ENCODE assay signal across 17 cellular contexts in the genomic region with DNA sequence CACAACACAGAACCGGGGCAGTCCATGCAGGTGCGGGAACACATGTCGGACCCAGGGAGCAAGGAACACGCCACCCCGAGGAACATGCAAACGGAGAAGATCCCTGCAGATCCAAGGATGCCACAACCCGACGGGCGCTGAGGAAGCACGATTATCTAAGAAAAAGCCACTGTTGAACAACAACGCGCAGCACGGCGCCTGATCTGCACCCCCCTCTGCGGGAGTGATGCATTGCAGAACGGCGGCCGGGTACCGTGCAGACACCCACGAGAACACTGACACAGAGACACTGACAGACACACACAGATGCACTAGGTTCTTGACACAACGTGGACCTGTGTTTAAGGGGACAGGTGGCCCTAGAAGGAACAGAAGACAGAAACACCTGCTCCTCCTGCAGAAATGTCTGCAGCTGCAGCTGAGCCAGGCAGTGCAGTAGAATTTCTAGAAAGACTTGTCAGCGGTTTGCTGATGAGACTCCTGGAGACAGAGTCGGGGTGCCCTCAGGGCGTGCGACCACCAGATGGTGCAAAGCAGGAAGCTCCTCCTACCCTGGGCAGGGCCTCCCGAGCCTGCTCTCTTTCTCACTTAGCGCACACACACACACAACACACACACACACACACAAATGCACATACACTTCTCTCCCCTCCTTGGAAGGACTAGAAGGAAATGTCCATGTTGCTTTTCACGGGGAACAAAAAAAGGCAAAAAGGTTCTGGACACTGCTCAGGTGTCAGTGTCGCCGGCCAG. TPM values are rescaled to one million over a fixed set of nuclear protein-coding genes. Genes with fewer than 3 reads are reported as not detected.
A peak's percentile ranks its signal among the peaks of the same experiment; 100 is the strongest.
DNase-seq lines count a peak whose midpoint lies in the region; ATAC-seq and TF ChIP-seq lines count a peak whose summit lies in the region.
"Had no signal": no experiment of that assay in that cellular context is flagged by ENCODE, and none has a peak within 500 bp of the region (broad histone marks: within the 10 kb centered on the region; RNA-seq: fewer than 3 reads in every experiment).

No MANE protein-coding gene starts in this region.

- no peaks in the 10 kb centered on the region for H3K36me3 Mint-ChIP-seq in GM23338 (ENCODE audit: low read depth)
- no peaks in the 10 kb centered on the region for H3K36me3 Mint-ChIP-seq in nephron progenitor cell (ENCODE audit: low read depth)
- H3K36me3 Mint-ChIP-seq: T-cell had no signal

- peaks cover 29% of the 10 kb centered on the region for H3K27me3 ChIP-seq in GM23338 (ENCODE audit: insufficient read depth)

- H3K9me3 Mint-ChIP-seq in GM23338: no peaks in the 10 kb centered on the region
- no peaks in the 10 kb centered on the region for H3K9me3 Mint-ChIP-seq in stimulated activated naive CD8-positive, alpha-beta T cell treated with anti-CD3 and anti-CD28 coated beads, Interleukin-15, amount 100 ng/mL, for 72 hours
- H3K9me3 Mint-ChIP-seq in nephron progenitor cell: no peaks in the 10 kb centered on the region
- H3K9me3 Mint-ChIP-seq: T-cell had no signal

- H3K4me1 Mint-ChIP-seq in GM23338 (no peaks in the 10 kb centered on the region), nephron progenitor cell (no peaks in the 10 kb centered on the region)
- peaks cover 18% of the 10 kb centered on the region for H3K4me1 Mint-ChIP-seq in stimulated activated naive CD8-positive, alpha-beta T cell treated with anti-CD3 and anti-CD28 coated beads, Interleukin-15, amount 100 ng/mL, for 72 hours

- peaks cover 43% of the 10 kb centered on the region for H3K27me3 Mint-ChIP-seq in GM23338 (ENCODE audit: insufficient read depth, low read depth, poor library complexity)
- peaks cover 84% of the 10 kb centered on the region for H3K27me3 Mint-ChIP-seq in stimulated activated naive CD8-positive, alpha-beta T cell treated with anti-CD3 and anti-CD28 coated beads, Interleukin-15, amount 100 ng/mL, for 72 hours
- H3K27me3 Mint-ChIP-seq in nephron progenitor cell (ENCODE audit: low read depth, poor library complexity): peaks cover 89% of the 10 kb centered on the region

- H3K36me3 ChIP-seq in GM23338 (ENCODE audit: insufficient read depth): no peaks in the 10 kb centered on the region
- H3K36me3 ChIP-seq: MG63 had no signal

- DNase-seq in Ammon's horn (ENCODE audit: low spot score) (peak; percentile 58), GM23338 (ENCODE audit: low spot score) (no peak), RPMI8226 (peak; percentile 78), head of caudate nucleus (peak in 25 of 42 donors; percentile 37 to 77 (median 59)), HK-2 (ENCODE audit: unreplicated experiment) (no peak), nephron progenitor cell (no peak)
- no peak for DNase-seq in stimulated activated naive CD8-positive, alpha-beta T cell treated with anti-CD3 and anti-CD28 coated beads, Interleukin-15, amount 100 ng/mL, for 72 hours
- DNase-seq: Calu3, DMS79, GOT3, Karpas-422, MG63, NCI-H1092 treated with DMSO at 0.1 percent for 48 hours, NCI-H1694, NCI-H526 treated with DMSO at 0.1 percent for 48 hours, PC-3, T-cell had no signal

- no peak overlapping the region for H3K4me3 Mint-ChIP-seq in GM23338
- H3K4me3 Mint-ChIP-seq in stimulated activated naive CD8-positive, alpha-beta T cell treated with anti-CD3 and anti-CD28 coated beads, Interleukin-15, amount 100 ng/mL, for 72 hours: no peak overlapping the region
- no peak overlapping the region for H3K4me3 Mint-ChIP-seq in nephron progenitor cell
- H3K4me3 Mint-ChIP-seq: T-cell had no signal

- H3K4me3 ChIP-seq in GM23338: no peak overlapping the region
- H3K4me3 ChIP-seq: MG63 had no signal

- no peaks in the 10 kb centered on the region for H4K20me1 ChIP-seq in GM23338 (replicated peaks; ENCODE audit: insufficient read depth)

- no peak overlapping the region for H3K27ac ChIP-seq in GM23338 (ENCODE audit: low read depth)

- ATAC-seq in GM23338: peak; percentile 11; the same call in 2 of the 3 replicates
- no peak for ATAC-seq in stimulated activated naive CD8-positive, alpha-beta T cell treated with anti-CD3 and anti-CD28 coated beads, Interleukin-15, amount 100 ng/mL, for 72 hours
- ATAC-seq: PC-3, T-cell had no signal

- no peaks in the 10 kb centered on the region for H3K4me1 ChIP-seq in GM23338 (ENCODE audit: insufficient read depth)

- TF ChIP-seq CTCF in GM23338 (conservative IDR thresholded peaks at IDR 0.05; ENCODE audit: low read depth in 2 of 2): 0 out of 4 replicates have a peak, but pooled peaks of 1 of the 2 experiments have one; percentile 11
- no peak for TF ChIP-seq CTCF in nephron progenitor cell (IDR thresholded peaks at IDR 0.05)

- H3F3A ChIP-seq in GM23338 (replicated peaks; ENCODE audit: low read depth): no peaks in the 10 kb centered on the region

- no peaks in the 10 kb centered on the region for H3K9me2 ChIP-seq in GM23338 (ENCODE audit: insufficient read depth)

- intact Hi-C loops in head of caudate nucleus (cut with DNase I): no loop called here

- no peak overlapping the region for H2AFZ ChIP-seq in GM23338

- H3K27ac Mint-ChIP-seq in GM23338 (no peak overlapping the region), nephron progenitor cell (no peak overlapping the region)
- no peak overlapping the region for H3K27ac Mint-ChIP-seq in stimulated activated naive CD8-positive, alpha-beta T cell treated with anti-CD3 and anti-CD28 coated beads, Interleukin-15, amount 100 ng/mL, for 72 hours

- no peaks in the 10 kb centered on the region for H3K79me2 ChIP-seq in GM23338 (replicated peaks; ENCODE audit: insufficient read depth)

- H3K4me2 ChIP-seq in GM23338: no peak overlapping the region

TF ChIP-seq in GM23338, 12 proteins besides CTCF, POLR2A, EP300 and RAD21:
- TF ChIP-seq JUNB (IDR thresholded peaks at IDR 0.05; ENCODE audit: unreplicated experiment): no peak
- no peak for TF ChIP-seq ZNF331 (CRISPR knock-in tag; IDR thresholded peaks at IDR 0.05; ENCODE audit: low read depth)
- no peak for TF ChIP-seq EZH2phosphoT487 (IDR thresholded peaks at IDR 0.05; ENCODE audit: unreplicated experiment)
- TF ChIP-seq, protein P1, sequence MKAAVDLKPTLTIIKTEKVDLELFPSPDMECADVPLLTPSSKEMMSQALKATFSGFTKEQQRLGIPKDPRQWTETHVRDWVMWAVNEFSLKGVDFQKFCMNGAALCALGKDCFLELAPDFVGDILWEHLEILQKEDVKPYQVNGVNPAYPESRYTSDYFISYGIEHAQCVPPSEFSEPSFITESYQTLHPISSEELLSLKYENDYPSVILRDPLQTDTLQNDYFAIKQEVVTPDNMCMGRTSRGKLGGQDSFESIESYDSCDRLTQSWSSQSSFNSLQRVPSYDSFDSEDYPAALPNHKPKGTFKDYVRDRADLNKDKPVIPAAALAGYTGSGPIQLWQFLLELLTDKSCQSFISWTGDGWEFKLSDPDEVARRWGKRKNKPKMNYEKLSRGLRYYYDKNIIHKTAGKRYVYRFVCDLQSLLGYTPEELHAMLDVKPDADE (IDR thresholded peaks at IDR 0.05): no peak
- TF ChIP-seq NANOG (IDR thresholded peaks at IDR 0.05; ENCODE audit: borderline replicate concordance): no peak
- TF ChIP-seq, protein P2, sequence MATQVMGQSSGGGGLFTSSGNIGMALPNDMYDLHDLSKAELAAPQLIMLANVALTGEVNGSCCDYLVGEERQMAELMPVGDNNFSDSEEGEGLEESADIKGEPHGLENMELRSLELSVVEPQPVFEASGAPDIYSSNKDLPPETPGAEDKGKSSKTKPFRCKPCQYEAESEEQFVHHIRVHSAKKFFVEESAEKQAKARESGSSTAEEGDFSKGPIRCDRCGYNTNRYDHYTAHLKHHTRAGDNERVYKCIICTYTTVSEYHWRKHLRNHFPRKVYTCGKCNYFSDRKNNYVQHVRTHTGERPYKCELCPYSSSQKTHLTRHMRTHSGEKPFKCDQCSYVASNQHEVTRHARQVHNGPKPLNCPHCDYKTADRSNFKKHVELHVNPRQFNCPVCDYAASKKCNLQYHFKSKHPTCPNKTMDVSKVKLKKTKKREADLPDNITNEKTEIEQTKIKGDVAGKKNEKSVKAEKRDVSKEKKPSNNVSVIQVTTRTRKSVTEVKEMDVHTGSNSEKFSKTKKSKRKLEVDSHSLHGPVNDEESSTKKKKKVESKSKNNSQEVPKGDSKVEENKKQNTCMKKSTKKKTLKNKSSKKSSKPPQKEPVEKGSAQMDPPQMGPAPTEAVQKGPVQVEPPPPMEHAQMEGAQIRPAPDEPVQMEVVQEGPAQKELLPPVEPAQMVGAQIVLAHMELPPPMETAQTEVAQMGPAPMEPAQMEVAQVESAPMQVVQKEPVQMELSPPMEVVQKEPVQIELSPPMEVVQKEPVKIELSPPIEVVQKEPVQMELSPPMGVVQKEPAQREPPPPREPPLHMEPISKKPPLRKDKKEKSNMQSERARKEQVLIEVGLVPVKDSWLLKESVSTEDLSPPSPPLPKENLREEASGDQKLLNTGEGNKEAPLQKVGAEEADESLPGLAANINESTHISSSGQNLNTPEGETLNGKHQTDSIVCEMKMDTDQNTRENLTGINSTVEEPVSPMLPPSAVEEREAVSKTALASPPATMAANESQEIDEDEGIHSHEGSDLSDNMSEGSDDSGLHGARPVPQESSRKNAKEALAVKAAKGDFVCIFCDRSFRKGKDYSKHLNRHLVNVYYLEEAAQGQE (IDR thresholded peaks at IDR 0.05; ENCODE audit: unreplicated experiment): no peak
- TF ChIP-seq STAT1 (IDR thresholded peaks at IDR 0.05; ENCODE audit: unreplicated experiment): no peak
- TF ChIP-seq ZNF114 (CRISPR knock-in tag; IDR thresholded peaks at IDR 0.05): no peak

RNA-seq across cellular contexts. Expression of gene NPTX1, which starts 7.5 kb away (rescaled TPM):
- 20.1 and 20.5 TPM in 2 replicates for total RNA-seq in GM23338 (2014; rRNA removed; shearing (Covaris generic))
- 3.4 and 4.1 TPM in 2 replicates for polyA plus RNA-seq in GM23338 (2016; fragmentation: Nextera tagmentation; extraction: Ambion mirVana)

RNA-seq across cellular contexts. Expression of gene ENDOV, which starts 54.0 kb away (rescaled TPM):
- 10.2 and 11.5 TPM in 2 replicates for total RNA-seq in GM23338 (2014; rRNA removed; shearing (Covaris generic))
- polyA plus RNA-seq in GM23338 (2016; fragmentation: Nextera tagmentation; extraction: Ambion mirVana): 16.0 and 16.1 TPM in 2 replicates

Comparison
In these comparisons a context has a peak if more than half of its experiments do, and no peak if none do; other contexts are left out.
1. DNase-seq: peak in Ammon's horn (single experiment), RPMI8226 (single experiment) and head of caudate nucleus (25 of 42); none in GM23338 (single experiment), stimulated activated naive CD8-positive, alpha-beta T cell treated with anti-CD3 and anti-CD28 coated beads, Interleukin-15, amount 100 ng/mL, for 72 hours (0 of 2), HK-2 (single experiment) and nephron progenitor cell (single experiment).